Comparison of ENCODE assay signal across 10 cellular contexts in the genomic region with DNA sequence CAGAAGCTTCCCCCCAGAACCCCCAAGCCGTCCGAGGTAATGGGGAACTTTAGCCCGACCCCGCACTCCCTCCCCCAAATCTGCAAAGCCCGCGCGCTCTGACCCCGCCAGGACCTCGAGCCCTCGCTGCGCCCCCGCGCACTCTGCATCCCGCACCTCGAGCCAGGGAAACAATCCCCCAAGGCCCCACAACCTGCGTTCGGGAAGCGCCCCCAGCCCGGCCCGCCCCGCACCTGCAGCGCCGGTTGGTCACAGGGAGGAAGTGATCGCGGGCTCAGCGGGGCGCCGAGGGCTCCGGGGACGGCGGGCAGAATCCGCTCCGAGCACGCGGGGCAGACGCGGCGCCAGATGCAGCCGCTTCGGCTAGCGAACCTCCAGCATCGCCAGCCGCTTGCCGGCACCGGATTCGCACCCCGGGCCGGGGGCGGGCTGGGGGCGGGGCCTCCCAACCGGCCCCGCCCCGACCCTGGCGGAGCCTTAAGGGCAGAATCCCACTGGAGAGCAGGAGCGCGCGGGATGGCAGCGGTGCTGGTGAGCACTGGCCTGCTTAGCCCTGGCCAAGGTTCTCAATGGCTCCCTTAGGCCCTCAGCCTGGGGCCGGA. TPM values are rescaled to one million over a fixed set of nuclear protein-coding genes. Genes with fewer than 3 reads are reported as not detected.
DNase-seq lines count a peak whose midpoint lies in the region; ATAC-seq and TF ChIP-seq lines count a peak whose summit lies in the region.
"Had no signal": no experiment of that assay in that cellular context is flagged by ENCODE, and none has a peak within 500 bp of the region (broad histone marks: within the 10 kb centered on the region; RNA-seq: fewer than 3 reads in every experiment).

CAMKV (minus strand) TSS at position 382 of the 602 bp plus-strand sequence. CDS start 7,518 bp downstream, outside the sequence.

- BruUV-seq in PC-3 (replicated peaks; lab: Mats Ljungman, UMichigan): no TSS peak

- H3K36me3 ChIP-seq in ascending aorta: no peaks in the 10 kb centered on the region
- no peaks in the 10 kb centered on the region for H3K36me3 ChIP-seq in mesenchymal stem cell (ENCODE audit: control insufficient read depth in 1 of 2, insufficient read depth in 2 of 2, low read depth in 1 of 2, low read length in 2 of 2)
- no peaks in the 10 kb centered on the region for H3K36me3 ChIP-seq in transverse colon
- no peaks in the 10 kb centered on the region for H3K36me3 ChIP-seq in PC-3 (ENCODE audit: low read depth, low read length)

- POLR2A ChIA-PET in PC-3 (lab: Charles Lee; ENCODE audit: unreplicated experiment): no interaction called here

- no peak within 1 kb of the TSS for H3K14ac ChIP-seq in mesenchymal stem cell (ENCODE audit: low read length in 2 of 2)

- no peak for TF ChIP-seq POLR2A in transverse colon (IDR thresholded peaks at IDR 0.05)

- H3K9ac ChIP-seq in mesenchymal stem cell (ENCODE audit: low read length) (no peak within 1 kb of the TSS), PC-3 (ENCODE audit: low read length) (no peak within 1 kb of the TSS)

- no peak within 1 kb of the TSS for H3K18ac ChIP-seq in mesenchymal stem cell (ENCODE audit: low read depth in 1 of 2, low read length in 2 of 2)

- H3K27me3 ChIP-seq in ascending aorta (peaks cover 10% of the 10 kb centered on the region), mesenchymal stem cell (ENCODE audit: control insufficient read depth in 1 of 2, insufficient read depth in 1 of 2, low read length in 2 of 2) (peaks cover 86 to 88% of the 10 kb centered on the region in 2 experiments), transverse colon (peaks cover 52% of the 10 kb centered on the region), PC-3 (ENCODE audit: low read length) (peaks cover 3% of the 10 kb centered on the region; the same call in 1 of the 2 replicates)

- H3K27ac ChIP-seq in ascending aorta (no peak within 1 kb of the TSS), mesenchymal stem cell (ENCODE audit: low read length, poor library complexity, severe bottlenecking) (no peak within 1 kb of the TSS), transverse colon (no peak within 1 kb of the TSS), PC-3 (ENCODE audit: low read length) (no peak within 1 kb of the TSS)

- no peaks in the 10 kb centered on the region for H4K20me1 ChIP-seq in PC-3 (ENCODE audit: low read length)

- no peak within 1 kb of the TSS for H3K4ac ChIP-seq in mesenchymal stem cell (ENCODE audit: low read depth in 1 of 2, low read length in 2 of 2)

- intact Hi-C loops in ascending aorta (cut with DNase I) (no loop called here), transverse colon (cut with DNase I; ENCODE audit: low total_unique reads) (no loop called here), PC-3 (cut with micrococcal nuclease) (no loop called here)

- no peak within 1 kb of the TSS for H3K23ac ChIP-seq in mesenchymal stem cell (ENCODE audit: low read length in 2 of 2)

- CTCF ChIA-PET in PC-3 (lab: Charles Lee): no interaction called here

- H2BK120ac ChIP-seq in mesenchymal stem cell (ENCODE audit: low read depth, low read length): no peak within 1 kb of the TSS

- H2BK5ac ChIP-seq in mesenchymal stem cell (ENCODE audit: low read depth, low read length, poor library complexity, severe bottlenecking): no peak within 1 kb of the TSS

- no peaks in the 10 kb centered on the region for H3F3A ChIP-seq in PC-3 (ENCODE audit: low read length, unreplicated experiment)

- no peak for TF ChIP-seq CTCF in ascending aorta (IDR thresholded peaks at IDR 0.05)
- TF ChIP-seq CTCF in transverse colon (IDR thresholded peaks at IDR 0.05): no peak
- TF ChIP-seq CTCF in PC-3 (conservative IDR thresholded peaks at IDR 0.05; ENCODE audit: low read depth, low read length): no peak

- no peaks in the 10 kb centered on the region for H3K79me1 ChIP-seq in mesenchymal stem cell (replicated peaks; ENCODE audit: low read length, poor library complexity, severe bottlenecking)

- H3K4me3 ChIP-seq in ascending aorta (peak within 1 kb of the TSS; percentile 50 to 53), mesenchymal stem cell (ENCODE audit: insufficient read depth in 1 of 2, low read depth in 1 of 2, low read length in 2 of 2) (peak within 1 kb of the TSS in 1 of 2 experiments; percentile 24), transverse colon (peak within 1 kb of the TSS in 3 of 4 donors; percentile 15 to 49 (median 28)), PC-3 (ENCODE audit: low read length) (no peak within 1 kb of the TSS)

- H2BK12ac ChIP-seq in mesenchymal stem cell (ENCODE audit: low read length in 2 of 2): no peak within 1 kb of the TSS

- no peak for TF ChIP-seq EP300 in transverse colon (IDR thresholded peaks at IDR 0.05; ENCODE audit: low read depth)

- no peak within 1 kb of the TSS for H4K8ac ChIP-seq in mesenchymal stem cell (ENCODE audit: low read length)

- H3K4me1 ChIP-seq in ascending aorta: peaks cover 7 to 10% of the 10 kb centered on the region in 2 donors
- H3K4me1 ChIP-seq in mesenchymal stem cell (ENCODE audit: control insufficient read depth, insufficient read depth, low read depth, low read length): peaks cover 12% of the 10 kb centered on the region
- peaks cover 9 to 28% (median 22%) of the 10 kb centered on the region in 4 donors for H3K4me1 ChIP-seq in transverse colon
- no peaks in the 10 kb centered on the region for H3K4me1 ChIP-seq in PC-3 (ENCODE audit: insufficient read depth, low read length)

- no peak within 1 kb of the TSS for H2BK15ac ChIP-seq in mesenchymal stem cell (ENCODE audit: low read depth, poor library complexity, severe bottlenecking)

- ATAC-seq in PC-3 (no peak; the same call in 1 of the 2 replicates), GM18517 (IDR thresholded peaks at IDR 0.05; ENCODE audit: unreplicated experiment) (no peak)

- no peak within 1 kb of the TSS for H2AK5ac ChIP-seq in mesenchymal stem cell (ENCODE audit: low read length, severe bottlenecking)

- peak; percentile 58 for DNase-seq in DMS53 (lab: John Stamatoyannopoulos, UW)
- no peak for DNase-seq in DMS53 treated with DMSO at 0.1 percent for 48 hours (lab: John Stamatoyannopoulos, UW; ENCODE audit: unreplicated experiment)
- peak; percentile 12 to 34 for DNase-seq in NCI-H1930 (lab: John Stamatoyannopoulos, UW)
- no peak for DNase-seq in ascending aorta (ENCODE audit: low spot score in 2 of 2)
- no peak for DNase-seq in mesenchymal stem cell
- no peak for DNase-seq in transverse colon
- DNase-seq in PC-3: no peak

- H3K9me3 ChIP-seq in ascending aorta: no peaks in the 10 kb centered on the region
- no peaks in the 10 kb centered on the region for H3K9me3 ChIP-seq in mesenchymal stem cell (ENCODE audit: control insufficient read depth, low read length)
- no peaks in the 10 kb centered on the region for H3K9me3 ChIP-seq in transverse colon
- H3K9me3 ChIP-seq in PC-3 (ENCODE audit: low read length): no peaks in the 10 kb centered on the region

- peak within 1 kb of the TSS; percentile 75 for H3K4me2 ChIP-seq in mesenchymal stem cell (ENCODE audit: low read length, poor library complexity, severe bottlenecking)
- no peak within 1 kb of the TSS for H3K4me2 ChIP-seq in PC-3 (ENCODE audit: low read length)

- H4K91ac ChIP-seq in mesenchymal stem cell (ENCODE audit: low read length): no peak within 1 kb of the TSS

- 2% methylated on average over 57 of the region's 59 CpGs for WGBS in mesenchymal stem cell
- 0% methylated on average over 15 of the region's 59 CpGs; no CpG with 5 or more reads in 1 of the 2 donors for WGBS in transverse colon (ENCODE audit: low coverage in 1 of 2), 2 donors

- no peaks in the 10 kb centered on the region for H3K79me2 ChIP-seq in PC-3 (ENCODE audit: low read length)

- no peaks in the 10 kb centered on the region for H3K9me2 ChIP-seq in PC-3 (replicated peaks; ENCODE audit: low read length)

- in situ Hi-C loops in transverse colon (cut with MboI; ENCODE audit: low pct_ligation_motif_present in 1 of 4, low pct_unique_long_range_greater_than_20kb in 1 of 4, low sequenced_read_pairs in 3 of 4): no loop called here

- H2AFZ ChIP-seq in mesenchymal stem cell (ENCODE audit: low read depth, low read length) (no peak within 1 kb of the TSS), PC-3 (ENCODE audit: low read length) (no peak within 1 kb of the TSS)

RNA-seq across cellular contexts. Expression of gene CAMKV, which starts in this region (rescaled TPM):
- total RNA-seq in ascending aorta (not detected), transverse colon (under 1 TPM in 1 of 4 donors, not detected in 3; 0.14 TPM), PC-3 (2014; rRNA removed) (0.58 TPM in 1 of 2 replicates, not detected in the other)
- 0.01 TPM for polyA plus RNA-seq in mesenchymal stem cell (2013, experiment 1 of 2)
- not detected for polyA plus RNA-seq in mesenchymal stem cell (2013, experiment 2 of 2)
- total RNA-seq: skeletal muscle tissue; T-helper 1 cell treated with Interleukin-12 subunit alpha and Interleukin-12 subunit beta and Interleukin-4 antibody, amounts not matched to agents 30 ng/mL and 1 ng/mL, for 36 hours had no signal

Comparison
In these comparisons a context has a peak if more than half of its experiments do, and no peak if none do; other contexts are left out.
1. DNase-seq: peak in DMS53 (single experiment) and NCI-H1930 (2 of 2); none in DMS53 treated with DMSO at 0.1 percent for 48 hours (single experiment), ascending aorta (0 of 2), mesenchymal stem cell (single experiment), transverse colon (single experiment) and PC-3 (single experiment).